ENCODE assay signal across 18 cellular contexts in the genomic region with DNA sequence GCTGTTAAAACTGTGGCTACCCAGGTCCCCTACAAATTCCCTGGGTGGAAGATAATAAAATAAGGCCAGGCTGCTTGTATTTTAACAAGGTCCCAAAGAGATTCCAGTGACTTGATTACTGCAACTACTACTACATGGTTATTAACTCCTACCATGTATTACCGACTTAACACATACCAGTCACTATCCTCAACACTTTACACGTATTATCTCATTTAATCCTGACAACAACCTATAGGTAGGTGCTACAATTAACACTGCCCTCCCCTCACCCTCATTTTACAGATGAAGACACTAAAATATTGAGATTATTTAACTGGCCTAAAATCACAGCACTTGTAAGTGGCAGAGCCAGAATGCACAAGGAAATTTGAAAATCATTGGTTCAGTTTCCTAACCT. TPM values are rescaled to one million over a fixed set of nuclear protein-coding genes. Genes with fewer than 3 reads are reported as not detected.
DNase-seq lines count a peak whose midpoint lies in the region; ATAC-seq, FAIRE-seq and TF ChIP-seq lines count a peak whose summit lies in the region.
"Had no signal": no experiment of that assay in that cellular context is flagged by ENCODE, and none has a peak within 500 bp of the region (broad histone marks: within the 10 kb centered on the region; RNA-seq: fewer than 3 reads in every experiment).

No MANE protein-coding gene starts in this region.

- TF ChIP-seq CTCF in CD4-positive, alpha-beta T cell (IDR thresholded peaks at IDR 0.05) = no peak
- TF ChIP-seq CTCF in CD8-positive, alpha-beta T cell (IDR thresholded peaks at IDR 0.05) = no peak
- TF ChIP-seq CTCF in Loucy (conservative IDR thresholded peaks at IDR 0.05; ENCODE audit: low read length) = no peak
- TF ChIP-seq CTCF in psoas muscle (IDR thresholded peaks at IDR 0.05) = no peak
- no peak for TF ChIP-seq CTCF in PC-3 (conservative IDR thresholded peaks at IDR 0.05; ENCODE audit: low read depth, low read length)

- POLR2A ChIA-PET in CD4-positive, alpha-beta T cell (lab: Charles Lee) = no interaction called here
- POLR2A ChIA-PET in CD8-positive, alpha-beta T cell (lab: Charles Lee) = interaction anchor here (1.5 kb wide), 1 partner anchor 114 kb away, joined by 3 read pairs; no protein-coding TSS in a partner anchor
- POLR2A ChIA-PET in naive thymus-derived CD8-positive, alpha-beta T cell (lab: Charles Lee) = no interaction called here
- POLR2A ChIA-PET in PC-3 (lab: Charles Lee; ENCODE audit: unreplicated experiment) = interaction anchor here (0.6 kb wide), 1 partner anchor 56 kb away, joined by 3 read pairs; no protein-coding TSS in a partner anchor

- peak overlapping the region; percentile 89 for H3K4me2 ChIP-seq in Loucy (ENCODE audit: low read depth, low read length, poor library complexity, severe bottlenecking)
- no peak overlapping the region for H3K4me2 ChIP-seq in PC-3 (ENCODE audit: low read length)

- H3K9me2 ChIP-seq in Loucy (replicated peaks; ENCODE audit: low read depth, low read length) (no peaks in the 10 kb centered on the region), PC-3 (replicated peaks; ENCODE audit: low read length) (no peaks in the 10 kb centered on the region)

- H3K27me3 Mint-ChIP-seq in CD4-positive, alpha-beta T cell = no peaks in the 10 kb centered on the region
- no peaks in the 10 kb centered on the region for H3K27me3 Mint-ChIP-seq in CD8-positive, alpha-beta T cell (ENCODE audit: low read depth)
- no peaks in the 10 kb centered on the region for H3K27me3 Mint-ChIP-seq in naive thymus-derived CD8-positive, alpha-beta T cell
- H3K27me3 Mint-ChIP-seq: CD4-positive, CD25-positive, alpha-beta regulatory T cell had no signal

- intact Hi-C loops in CD4-positive, alpha-beta T cell (cut with DNase I, micrococcal nuclease) = no loop called here
- intact Hi-C loops in CD8-positive, alpha-beta T cell (cut with DNase I, micrococcal nuclease) = no loop called here
- intact Hi-C loops in psoas muscle (cut with DNase I) (loop anchor here in 1 of 2 donors (5.0 kb wide), 1 partner anchor 37 kb away; no protein-coding TSS in a partner anchor), PC-3 (cut with micrococcal nuclease) (no loop called here)

- BruUV-seq in PC-3 (replicated peaks; lab: Mats Ljungman, UMichigan) = no TSS peak

- no peak for DNase-seq in CD4-positive, alpha-beta T cell
- DNase-seq in CD8-positive, alpha-beta T cell = no peak
- DNase-seq in psoas muscle (no peak), GM19239 (ENCODE audit: insufficient read length, low spot score) (no peak), PC-3 (no peak)
- no peak for DNase-seq in naive thymus-derived CD8-positive, alpha-beta T cell
- DNase-seq: ACHN; BE2C; C1 segment of cervical spinal cord; CD4-positive, CD25-positive, alpha-beta regulatory T cell; DMS153; DMS79; GDM1 had no signal

- peaks cover 59% of the 10 kb centered on the region for H3K4me1 Mint-ChIP-seq in CD4-positive, alpha-beta T cell (ENCODE audit: low read depth)
- peaks cover 59% of the 10 kb centered on the region for H3K4me1 Mint-ChIP-seq in CD8-positive, alpha-beta T cell (ENCODE audit: low read depth)
- peaks cover 24 to 73% (median 67%) of the 10 kb centered on the region in 4 donors for H3K4me1 Mint-ChIP-seq in naive thymus-derived CD8-positive, alpha-beta T cell

- H3K27ac Mint-ChIP-seq in CD4-positive, alpha-beta T cell = peak overlapping the region; percentile 21
- H3K27ac Mint-ChIP-seq in CD8-positive, alpha-beta T cell = peak overlapping the region; percentile 16
- H3K27ac Mint-ChIP-seq in naive thymus-derived CD8-positive, alpha-beta T cell = no peak overlapping the region

- no peak overlapping the region for H3K4me3 Mint-ChIP-seq in CD4-positive, alpha-beta T cell
- H3K4me3 Mint-ChIP-seq in CD8-positive, alpha-beta T cell = no peak overlapping the region
- H3K4me3 Mint-ChIP-seq in naive thymus-derived CD8-positive, alpha-beta T cell = peak overlapping the region in 1 of 10 donors; percentile 2

- H2AFZ ChIP-seq in Loucy (ENCODE audit: low read length) = no peak overlapping the region
- H2AFZ ChIP-seq in PC-3 (ENCODE audit: low read length) = no peak overlapping the region

- H3K9me3 ChIP-seq in CD4-positive, alpha-beta T cell (ENCODE audit: control insufficient read depth, low read length) = no peaks in the 10 kb centered on the region
- no peaks in the 10 kb centered on the region for H3K9me3 ChIP-seq in CD8-positive, alpha-beta T cell (ENCODE audit: low read length)
- H3K9me3 ChIP-seq in Loucy (ENCODE audit: insufficient read depth, low read depth, low read length) (no peaks in the 10 kb centered on the region), psoas muscle (no peaks in the 10 kb centered on the region), PC-3 (ENCODE audit: low read length) (no peaks in the 10 kb centered on the region)
- H3K9me3 ChIP-seq: BE2C, HAP-1 had no signal

- peaks cover 47% of the 10 kb centered on the region for H3K36me3 Mint-ChIP-seq in CD4-positive, alpha-beta T cell (ENCODE audit: low read depth)
- peaks cover 13% of the 10 kb centered on the region for H3K36me3 Mint-ChIP-seq in CD8-positive, alpha-beta T cell
- H3K36me3 Mint-ChIP-seq in naive thymus-derived CD8-positive, alpha-beta T cell = peaks cover 0 to 22% (median 8%) of the 10 kb centered on the region in 3 donors

- no peaks in the 10 kb centered on the region for H3K9me3 Mint-ChIP-seq in CD4-positive, alpha-beta T cell
- no peaks in the 10 kb centered on the region for H3K9me3 Mint-ChIP-seq in CD8-positive, alpha-beta T cell
- peaks cover 0 to 2% (median 0%) of the 10 kb centered on the region in 9 donors for H3K9me3 Mint-ChIP-seq in naive thymus-derived CD8-positive, alpha-beta T cell

- H4K20me1 ChIP-seq in Loucy (ENCODE audit: insufficient read depth, low read length, poor library complexity, severe bottlenecking) (peaks cover 77% of the 10 kb centered on the region), PC-3 (ENCODE audit: low read length) (no peaks in the 10 kb centered on the region)

- no peaks in the 10 kb centered on the region for H3K27me3 ChIP-seq in CD4-positive, alpha-beta T cell (ENCODE audit: control insufficient read depth, insufficient read depth, low read length)
- no peaks in the 10 kb centered on the region for H3K27me3 ChIP-seq in CD8-positive, alpha-beta T cell (ENCODE audit: insufficient read depth, low read length)
- H3K27me3 ChIP-seq in Loucy (ENCODE audit: insufficient read depth, low read length, poor library complexity, severe bottlenecking) = no peaks in the 10 kb centered on the region
- no peaks in the 10 kb centered on the region for H3K27me3 ChIP-seq in psoas muscle (ENCODE audit: insufficient read depth in 3 of 3, low read length in 2 of 3)
- no peaks in the 10 kb centered on the region for H3K27me3 ChIP-seq in PC-3 (ENCODE audit: low read length)
- H3K27me3 ChIP-seq: BE2C had no signal

- no peaks in the 10 kb centered on the region for H3K36me3 ChIP-seq in CD8-positive, alpha-beta T cell (ENCODE audit: insufficient read depth, low read length)
- H3K36me3 ChIP-seq in Loucy (ENCODE audit: insufficient read depth, low read length) (peaks cover 8% of the 10 kb centered on the region; the same call in 1 of the 2 replicates), psoas muscle (ENCODE audit: insufficient read depth in 1 of 2, low read depth in 1 of 2) (peaks cover 0 to 3% of the 10 kb centered on the region in 2 donors), PC-3 (ENCODE audit: low read depth, low read length) (0 out of 2 replicates have a peak, but pooled peaks cover 3% of the 10 kb centered on the region)
- H3K36me3 ChIP-seq: BE2C had no signal

- H3K4me3 ChIP-seq in CD8-positive, alpha-beta T cell (ENCODE audit: low read depth, low read length) = no peak overlapping the region
- H3K4me3 ChIP-seq in Loucy (ENCODE audit: low read length, poor library complexity, severe bottlenecking) (no peak overlapping the region), psoas muscle (no peak overlapping the region), PC-3 (ENCODE audit: low read length) (no peak overlapping the region)
- H3K4me3 ChIP-seq: HAP-1 had no signal

- no peak for ATAC-seq in CD4-positive, alpha-beta T cell (ENCODE audit: poor library complexity)
- ATAC-seq in CD8-positive, alpha-beta T cell = no peak
- ATAC-seq in psoas muscle (no peak), PC-3 (no peak)
- no peak for ATAC-seq in naive thymus-derived CD8-positive, alpha-beta T cell

- no peak for FAIRE-seq in GM19239 (lab: Jason Lieb, UNC)
- FAIRE-seq: A204.1, GM12892, GM18507 had no signal

- H3K9ac ChIP-seq in Loucy (ENCODE audit: low read depth, low read length, poor library complexity, severe bottlenecking) (peak overlapping the region; percentile 28), PC-3 (ENCODE audit: low read length) (no peak overlapping the region)

- CTCF ChIA-PET in CD4-positive, alpha-beta T cell (lab: Charles Lee) = no interaction called here
- CTCF ChIA-PET in CD8-positive, alpha-beta T cell (lab: Charles Lee) = no interaction called here
- CTCF ChIA-PET in PC-3 (lab: Charles Lee) = no interaction called here

- H3K27ac ChIP-seq in CD4-positive, alpha-beta T cell (ENCODE audit: low read depth, low read length) = no peak overlapping the region
- no peak overlapping the region for H3K27ac ChIP-seq in CD8-positive, alpha-beta T cell (ENCODE audit: low read depth, low read length)
- H3K27ac ChIP-seq in psoas muscle (peak overlapping the region; percentile 96), PC-3 (ENCODE audit: low read length) (no peak overlapping the region)

- WGBS in psoas muscle, 3 donors = 77 to 81% (median 80%) methylated on average over 2 of the region's 2 CpGs

- H3K4me1 ChIP-seq in CD8-positive, alpha-beta T cell (ENCODE audit: insufficient read depth, low read length) = peaks cover 21% of the 10 kb centered on the region
- H3K4me1 ChIP-seq in Loucy (ENCODE audit: insufficient read depth, low read length, poor library complexity, severe bottlenecking) = peaks cover 48% of the 10 kb centered on the region
- peaks cover 61% of the 10 kb centered on the region for H3K4me1 ChIP-seq in psoas muscle
- peaks cover 15% of the 10 kb centered on the region for H3K4me1 ChIP-seq in PC-3 (ENCODE audit: insufficient read depth, low read length)
- H3K4me1 ChIP-seq: BE2C had no signal

- H3F3A ChIP-seq in Loucy (ENCODE audit: low read depth) (0 out of 2 replicates have a peak, but pooled peaks cover 4% of the 10 kb centered on the region), PC-3 (ENCODE audit: low read length, unreplicated experiment) (no peaks in the 10 kb centered on the region)

- H3K79me2 ChIP-seq in Loucy (ENCODE audit: insufficient read depth, low read length) = peaks cover 100% of the 10 kb centered on the region
- peaks cover 100% of the 10 kb centered on the region for H3K79me2 ChIP-seq in PC-3 (ENCODE audit: low read length)

RNA-seq across cellular contexts. Expression of a gene that starts 5.4 kb away (rescaled TPM):
- 10 to 100 TPM; 58.0 to 58.5 TPM for total RNA-seq in CD4-positive, alpha-beta T cell
- total RNA-seq in CD8-positive, alpha-beta T cell = 10 to 100 TPM; 57.0 to 65.7 TPM
- total RNA-seq in psoas muscle (10 to 100 TPM; 38.8 to 60.7 (median 50.4) TPM), PC-3 (2014; rRNA removed) (24.3 and 27.0 TPM in 2 replicates)
- polyA plus RNA-seq in psoas muscle = 10 to 100 TPM; 11.6 to 27.3 (median 12.3) TPM
- total RNA-seq in naive thymus-derived CD8-positive, alpha-beta T cell = 10 to 100 TPM; 72.1 to 73.5 TPM
- 10 to 100 TPM; 10.8 to 15.2 (median 12.5) TPM for polyA plus RNA-seq in naive thymus-derived CD8-positive, alpha-beta T cell

Comparison
In these comparisons a context has a peak if more than half of its experiments do, and no peak if none do; other contexts are left out.
1. H3K27ac Mint-ChIP-seq: peak in CD4-positive, alpha-beta T cell (single experiment) and CD8-positive, alpha-beta T cell (single experiment); none in naive thymus-derived CD8-positive, alpha-beta T cell (0 of 10).
2. POLR2A ChIA-PET loops: an anchor here in CD8-positive, alpha-beta T cell (1.5 kb wide) and PC-3 (0.6 kb wide); none called in CD4-positive, alpha-beta T cell and naive thymus-derived CD8-positive, alpha-beta T cell.